Comparison of ENCODE assay signal across 21 cellular contexts in the genomic region with DNA sequence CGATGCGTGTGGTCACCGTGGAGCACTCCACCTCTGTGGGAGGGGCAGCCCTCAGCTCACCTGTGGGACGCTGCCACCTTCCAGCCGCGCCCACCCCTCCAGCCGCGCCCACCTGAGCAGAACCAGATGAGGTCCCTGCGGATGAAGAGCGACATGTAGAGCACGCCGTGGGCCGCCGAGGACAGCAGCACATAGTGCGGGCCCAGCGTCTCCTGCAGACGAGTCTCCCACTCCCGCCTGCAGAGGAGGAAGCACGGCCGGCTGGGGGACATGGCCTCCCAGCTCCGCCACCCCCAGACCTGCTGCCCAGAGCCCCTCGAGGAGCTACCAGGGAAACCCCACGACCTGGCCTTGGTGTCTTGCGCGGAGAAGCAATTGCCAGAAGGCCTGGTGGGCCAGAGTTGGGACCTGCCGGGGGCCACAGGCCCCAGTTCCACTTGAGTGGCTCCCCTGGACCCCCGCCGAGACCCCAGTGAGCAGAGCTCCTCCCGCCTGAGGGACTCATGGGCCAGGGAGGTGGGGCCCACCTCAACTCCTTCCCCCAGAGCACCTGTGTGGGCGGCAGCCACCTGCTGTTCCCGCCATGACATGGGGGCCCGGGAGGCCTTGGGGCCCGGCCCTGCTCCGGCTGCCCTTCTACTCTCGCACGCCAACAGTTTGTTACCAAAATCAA.
"Had no signal": no experiment of that assay in that cellular context is flagged by ENCODE, and none has a peak within 500 bp of the region (broad histone marks: within the 10 kb centered on the region; RNA-seq: fewer than 3 reads in every experiment).

No MANE protein-coding gene starts in this region.

- H3K36me3 ChIP-seq: uterus had no signal

- DNase-seq: dorsolateral prefrontal cortex; effector CD4-positive, alpha-beta T cell; hypothalamus; natural killer cell; sigmoid colon; spleen; stimulated activated CD4-positive, alpha-beta T cell treated with anti-CD3 and anti-CD28 coated beads, Interleukin-4, amount 100 ng/mL, for 4 hours; stimulated activated naive CD8-positive, alpha-beta T cell treated with anti-CD3 and anti-CD28 coated beads, Interleukin-15, Interleukin-2, amounts not matched to agents 100 U/mL and 50 U/mL, for 24 hours; upper lobe of right lung; uterus had no signal

- H3K4me3 Mint-ChIP-seq: memory B cell; natural killer cell; stimulated activated memory B cell treated with anti-CD40 and anti-IgM and Interleukin-4, amounts not matched to agents 10 μg/mL and 1 μg/mL and 100 μg/mL, for 72 hours had no signal

- H3K9me3 ChIP-seq: neutrophil, pancreas, sigmoid colon, spleen, thoracic aorta, tibial nerve, upper lobe of right lung, uterus had no signal

- FAIRE-seq: colon, frontal cortex, keratinocyte, pancreas had no signal

- H3K27ac ChIP-seq: dorsolateral prefrontal cortex, neutrophil, pancreas, sigmoid colon, spleen, thoracic aorta, tibial nerve, upper lobe of right lung, uterus had no signal

- ATAC-seq: left lobe of liver; natural killer cell; pancreas; stimulated activated memory B cell treated with anti-CD40 and anti-IgM and Interleukin-4, amounts not matched to agents 10 μg/mL and 1 μg/mL and 100 μg/mL, for 72 hours; stimulated activated naive CD8-positive, alpha-beta T cell treated with anti-CD3 and anti-CD28 coated beads, Interleukin-15, Interleukin-2, amounts not matched to agents 100 U/mL and 50 U/mL, for 24 hours; upper lobe of right lung had no signal

- H3K4me3 ChIP-seq: dorsolateral prefrontal cortex, lung, pancreas, sigmoid colon, spleen, thoracic aorta, tibial nerve, upper lobe of right lung, uterus had no signal

- H3K27me3 Mint-ChIP-seq: memory B cell; stimulated activated memory B cell treated with anti-CD40 and anti-IgM and Interleukin-4, amounts not matched to agents 10 μg/mL and 1 μg/mL and 100 μg/mL, for 72 hours had no signal

- H3K36me3 Mint-ChIP-seq: natural killer cell had no signal

- H3K27ac Mint-ChIP-seq: memory B cell; natural killer cell; stimulated activated memory B cell treated with anti-CD40 and anti-IgM and Interleukin-4, amounts not matched to agents 10 μg/mL and 1 μg/mL and 100 μg/mL, for 72 hours had no signal

- H3K27me3 ChIP-seq: dorsolateral prefrontal cortex, pancreas, sigmoid colon, spleen, tibial nerve, upper lobe of right lung, uterus had no signal

- H3K9me3 Mint-ChIP-seq: memory B cell; natural killer cell; stimulated activated memory B cell treated with anti-CD40 and anti-IgM and Interleukin-4, amounts not matched to agents 10 μg/mL and 1 μg/mL and 100 μg/mL, for 72 hours had no signal
